12 cellular contexts compared by ENCODE assay signal in the genomic region with DNA sequence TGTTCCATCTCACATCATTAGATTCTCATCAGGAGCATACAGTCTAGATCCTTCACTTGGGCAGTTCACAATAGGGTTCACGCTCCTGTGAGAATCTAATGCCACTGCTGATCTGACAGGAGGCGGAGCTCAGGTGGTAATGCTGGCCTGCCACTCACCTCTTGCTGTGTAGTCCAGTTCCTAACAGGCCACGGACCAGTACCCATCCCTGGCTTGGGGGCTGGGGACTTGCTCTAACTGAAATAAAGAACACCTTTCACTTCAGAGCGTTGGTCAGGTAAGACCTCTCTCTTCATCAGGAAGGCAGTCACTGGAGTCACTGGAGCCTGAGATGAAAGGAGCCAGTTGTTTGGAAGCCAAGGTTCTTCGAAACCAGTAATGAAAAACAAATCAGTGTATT. TPM values are rescaled to one million over a fixed set of nuclear protein-coding genes. Genes with fewer than 3 reads are reported as not detected.
DNase-seq lines count a peak whose midpoint lies in the region; ATAC-seq and TF ChIP-seq lines count a peak whose summit lies in the region.
"Had no signal": no experiment of that assay in that cellular context is flagged by ENCODE, and none has a peak within 500 bp of the region (broad histone marks: within the 10 kb centered on the region; RNA-seq: fewer than 3 reads in every experiment).

No MANE protein-coding gene starts in this region.

- H3K4me1 Mint-ChIP-seq in activated B cell treated with CpG ODN at 0.5 μM for 24 hours (peaks cover 2% of the 10 kb centered on the region), endodermal cell (peaks cover 2% of the 10 kb centered on the region)
- H3K4me1 Mint-ChIP-seq: CD14-positive monocyte, IgD-negative memory B cell had no signal

- POLR2A ChIA-PET in activated B cell treated with CpG ODN at 0.5 μM for 24 hours (lab: Charles Lee): no interaction called here

- no peaks in the 10 kb centered on the region for H3K27me3 ChIP-seq in endodermal cell (ENCODE audit: control insufficient read depth, insufficient read depth, low read length, poor library complexity, severe bottlenecking)

- no peaks in the 10 kb centered on the region for H3K9me3 ChIP-seq in endodermal cell (ENCODE audit: control insufficient read depth, low read length)
- H3K9me3 ChIP-seq: A549 had no signal

- DNase-seq in activated B cell treated with CpG ODN at 0.5 μM for 24 hours: no peak
- DNase-seq in endodermal cell: no peak
- DNase-seq in posterior vena cava (ENCODE audit: low spot score): peak; percentile 43
- DNase-seq in dedifferentiated amniotic fluid mesenchymal stem cell (ENCODE audit: extremely low spot score): no peak
- DNase-seq in NCI-H2171 treated with DMSO at 0.1 percent for 48 hours (lab: John Stamatoyannopoulos, UW): no peak
- DNase-seq: DMS53, GF-D8, H7 had no signal

- TF ChIP-seq CTCF in activated B cell treated with CpG ODN at 0.5 μM for 24 hours (IDR thresholded peaks at IDR 0.05): no peak
- no peak for TF ChIP-seq CTCF in endodermal cell (conservative IDR thresholded peaks at IDR 0.05)

- intact Hi-C loops in activated B cell treated with CpG ODN at 0.5 μM for 24 hours (cut with micrococcal nuclease) (no loop called here), posterior vena cava (cut with DNase I) (no loop called here)

- H3K4me3 ChIP-seq in endodermal cell (ENCODE audit: low read length): no peak overlapping the region
- H3K4me3 ChIP-seq: A549 had no signal

- no peak overlapping the region for H3K9ac ChIP-seq in endodermal cell (ENCODE audit: extremely low read depth, low read length, poor library complexity, severe bottlenecking)

- CTCF ChIA-PET in activated B cell treated with CpG ODN at 0.5 μM for 24 hours (lab: Charles Lee): no interaction called here

- WGBS in endodermal cell (ENCODE audit: insufficient coverage in 1 of 2, insufficient read length in 1 of 2), 2 experiments: 88 to 93% methylated on average over 3 to 5 of the region's 5 CpGs

- peaks cover 4% of the 10 kb centered on the region for H3K36me3 ChIP-seq in endodermal cell (ENCODE audit: control insufficient read depth, insufficient read depth, low read length)

- H3K27ac Mint-ChIP-seq in activated B cell treated with CpG ODN at 0.5 μM for 24 hours (peak overlapping the region; percentile 24), endodermal cell (peak overlapping the region; percentile 9)
- H3K27ac Mint-ChIP-seq: IgD-negative memory B cell had no signal

- H3K4me1 ChIP-seq in endodermal cell (ENCODE audit: control insufficient read depth, insufficient read depth, low read length): no peaks in the 10 kb centered on the region
- H3K4me1 ChIP-seq: A549 had no signal

- H3K27me3 Mint-ChIP-seq in activated B cell treated with CpG ODN at 0.5 μM for 24 hours (no peaks in the 10 kb centered on the region), endodermal cell (ENCODE audit: insufficient read depth) (no peaks in the 10 kb centered on the region)
- H3K27me3 Mint-ChIP-seq: IgD-negative memory B cell had no signal

- H3K27ac ChIP-seq in endodermal cell (ENCODE audit: low read depth, low read length): no peak overlapping the region
- H3K27ac ChIP-seq: A549 had no signal

- H3K4me3 Mint-ChIP-seq in activated B cell treated with CpG ODN at 0.5 μM for 24 hours (no peak overlapping the region), endodermal cell (no peak overlapping the region)
- H3K4me3 Mint-ChIP-seq: CD14-positive monocyte, IgD-negative memory B cell had no signal

- ATAC-seq in activated B cell treated with CpG ODN at 0.5 μM for 24 hours (ENCODE audit: low read depth): no peak
- ATAC-seq in GM21717 (IDR thresholded peaks at IDR 0.05; ENCODE audit: unreplicated experiment): no peak
- ATAC-seq: A549 had no signal

- no peaks in the 10 kb centered on the region for H3K9me3 Mint-ChIP-seq in activated B cell treated with CpG ODN at 0.5 μM for 24 hours
- H3K9me3 Mint-ChIP-seq in endodermal cell: no peaks in the 10 kb centered on the region
- H3K9me3 Mint-ChIP-seq: CD14-positive monocyte, IgD-negative memory B cell had no signal

- H3K36me3 Mint-ChIP-seq in activated B cell treated with CpG ODN at 0.5 μM for 24 hours (ENCODE audit: low read depth) (peaks cover 36% of the 10 kb centered on the region), endodermal cell (ENCODE audit: low read depth) (peaks cover 4% of the 10 kb centered on the region)

RNA-seq across cellular contexts. Expression of a gene that starts 41.7 kb away (rescaled TPM):
- total RNA-seq in activated B cell treated with CpG ODN at 0.5 μM for 24 hours (21.7 and 24.9 TPM in 2 replicates), endodermal cell (10 to 100 TPM; 26.2 to 27.1 TPM), posterior vena cava (10 to 100 TPM; 11.8 to 13.0 TPM)
- polyA plus RNA-seq in endodermal cell (2013, experiment 1 of 2): 22.0 TPM
- polyA plus RNA-seq in endodermal cell (2013, experiment 2 of 2): 21.7 TPM
